Comparison of ENCODE assay signal across 9 cellular contexts in the genomic region with DNA sequence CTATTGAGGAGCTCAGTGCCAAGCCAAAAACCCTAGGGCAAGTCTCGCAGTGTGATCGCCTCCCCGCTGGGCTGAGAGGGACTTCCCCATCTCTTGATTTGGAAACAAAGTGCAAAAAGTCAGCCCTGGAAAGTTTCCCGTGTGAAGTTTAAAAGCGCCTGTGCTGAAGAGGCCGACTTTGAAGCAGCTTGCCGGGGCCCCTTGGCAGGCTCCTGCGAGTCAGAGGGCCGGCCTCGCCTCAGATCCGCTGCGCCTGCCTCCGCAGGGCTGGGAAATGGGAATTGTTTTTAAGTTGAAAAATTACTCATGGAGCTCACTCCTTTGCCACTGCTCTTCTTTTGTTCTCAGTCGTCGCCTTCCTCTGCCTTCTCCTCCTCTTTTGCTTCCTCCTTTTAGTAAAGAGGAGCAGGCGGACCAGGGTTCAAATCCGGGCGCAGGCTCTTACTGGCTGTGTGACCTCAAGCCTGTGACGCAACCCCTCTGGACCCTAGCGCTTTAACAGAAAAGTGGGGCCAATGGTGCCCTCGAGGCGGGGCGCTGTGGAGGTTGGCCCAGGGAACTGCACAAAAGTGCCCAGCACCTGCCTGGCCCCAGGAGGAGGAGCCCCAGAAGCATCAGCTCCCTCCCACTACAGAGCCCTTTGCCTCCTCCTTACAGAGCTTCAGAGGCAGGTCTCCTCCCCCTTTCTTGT.
DNase-seq lines count a peak whose midpoint lies in the region; ATAC-seq and TF ChIP-seq lines count a peak whose summit lies in the region.
"Had no signal": no experiment of that assay in that cellular context is flagged by ENCODE, and none has a peak within 500 bp of the region (broad histone marks: within the 10 kb centered on the region; RNA-seq: fewer than 3 reads in every experiment).

No MANE protein-coding gene starts in this region.

- no peak overlapping the region for H3K4me3 Mint-ChIP-seq in central memory CD8-positive, alpha-beta T cell

- no peaks in the 10 kb centered on the region for H3K9me3 Mint-ChIP-seq in central memory CD8-positive, alpha-beta T cell

- TF ChIP-seq CTCF in GM13977 (IDR thresholded peaks at IDR 0.05; ENCODE audit: extremely low read depth, insufficient read depth, missing control alignments), result peak; percentile 11
- TF ChIP-seq CTCF in brain microvascular endothelial cell (IDR thresholded peaks at IDR 0.05; ENCODE audit: low read depth, low read length, missing control alignments), result no peak

- H3K36me3 ChIP-seq in brain microvascular endothelial cell (replicated peaks), result no peaks in the 10 kb centered on the region

- peaks cover 35% of the 10 kb centered on the region for H3K4me1 Mint-ChIP-seq in central memory CD8-positive, alpha-beta T cell

- ATAC-seq in HG02852 (IDR thresholded peaks at IDR 0.05; ENCODE audit: unreplicated experiment), result peak; percentile 38
- peak; percentile 28 for ATAC-seq in central memory CD8-positive, alpha-beta T cell (replicated peaks; ENCODE audit: extremely low read depth, poor library complexity, severe bottlenecking)
- ATAC-seq in HG03460 (IDR thresholded peaks at IDR 0.05; ENCODE audit: unreplicated experiment), result no peak
- no peak for ATAC-seq in GM19467 (IDR thresholded peaks at IDR 0.05; ENCODE audit: unreplicated experiment)

- peaks cover 85% of the 10 kb centered on the region for H3K27me3 Mint-ChIP-seq in central memory CD8-positive, alpha-beta T cell

- no peak overlapping the region for H3K4me3 ChIP-seq in brain microvascular endothelial cell (ENCODE audit: low read depth, low read length)

- peaks cover 70% of the 10 kb centered on the region for H3K27me3 ChIP-seq in brain microvascular endothelial cell (replicated peaks)

- no peak overlapping the region for H3K27ac Mint-ChIP-seq in central memory CD8-positive, alpha-beta T cell (ENCODE audit: low read depth)

- DNase-seq in GM13977 (ENCODE audit: low spot score) (peak; percentile 67), brain microvascular endothelial cell (no peak), NCI-H1048 (lab: John Stamatoyannopoulos, UW) (no peak)
- no peak for DNase-seq in central memory CD8-positive, alpha-beta T cell (ENCODE audit: low spot score in 2 of 2)
- DNase-seq in stimulated activated CD4-positive, alpha-beta T cell treated with anti-CD3 and anti-CD28 coated beads, Interleukin-12 subunit alpha, Interleukin-12 subunit beta, amount 100 ng/mL, for 48 hours (ENCODE audit: low read depth in 2 of 3, low spot score in 1 of 3), result peak; percentile 47 to 57 (median 53)
- DNase-seq: retina had no signal

- peaks cover 1% of the 10 kb centered on the region for H3K36me3 Mint-ChIP-seq in central memory CD8-positive, alpha-beta T cell (ENCODE audit: insufficient read depth)

- in situ Hi-C loops in GM13977 (cut with MboI; ENCODE audit: low pct_unique_long_range_greater_than_20kb, low sequenced_read_pairs, unreplicated experiment), result no loop called here
- in situ Hi-C loops in brain microvascular endothelial cell (cut with HindIII; ENCODE audit: low pct_ligation_motif_present, low sequenced_read_pairs), result no loop called here

- no peak overlapping the region for H3K27ac ChIP-seq in brain microvascular endothelial cell

Comparison
In these comparisons a context has a peak if more than half of its experiments do, and no peak if none do; other contexts are left out.
1. DNase-seq: peak in GM13977 (single experiment) and stimulated activated CD4-positive, alpha-beta T cell treated with anti-CD3 and anti-CD28 coated beads, Interleukin-12 subunit alpha, Interleukin-12 subunit beta, amount 100 ng/mL, for 48 hours (3 of 3); none in central memory CD8-positive, alpha-beta T cell (0 of 2), brain microvascular endothelial cell (single experiment) and NCI-H1048 (single experiment).
2. ATAC-seq: peak in HG02852 (single experiment) and central memory CD8-positive, alpha-beta T cell (single experiment); none in HG03460 (single experiment) and GM19467 (single experiment).